In the genomic region with DNA sequence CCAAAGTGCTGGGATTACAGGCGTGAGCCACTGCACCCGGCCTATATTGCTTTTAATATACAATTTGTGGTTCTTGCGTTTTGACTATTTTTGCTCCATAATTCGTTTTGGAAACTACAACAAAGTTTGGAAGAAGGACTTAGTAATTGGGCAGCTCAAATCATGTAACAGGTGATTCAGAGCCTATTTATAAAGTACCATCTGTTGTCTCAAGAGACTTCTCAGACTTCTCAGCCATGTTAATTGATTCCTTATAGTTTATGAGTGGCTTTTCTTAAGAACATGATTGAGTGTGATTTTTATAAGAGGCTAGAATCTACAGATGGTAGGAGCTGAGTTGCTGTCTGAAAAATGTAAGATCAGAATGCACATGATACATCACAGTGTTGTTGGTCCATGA, we compare ENCODE assay signal across 27 cellular contexts.
"Had no signal": no experiment of that assay in that cellular context is flagged by ENCODE, and none has a peak within 500 bp of the region (broad histone marks: within the 10 kb centered on the region; RNA-seq: fewer than 3 reads in every experiment).

No MANE protein-coding gene starts in this region.

- H3K27ac ChIP-seq: adrenal gland, body of pancreas, colonic mucosa, left ventricle myocardium inferior, ovary, right lobe of liver, skin epidermis, thoracic aorta, VCaP had no signal

- H3K36me3 Mint-ChIP-seq: activated naive CD8-positive, alpha-beta T cell treated with anti-CD3 and anti-CD28 coated beads for 36 hours; naive thymus-derived CD4-positive, alpha-beta T cell had no signal

- FAIRE-seq: frontal cortex, islet of Langerhans, urothelium cell line had no signal

- DNase-seq: activated CD4-positive, alpha-beta T cell treated with anti-CD3 and anti-CD28 coated beads for 4 hours; activated CD4-positive, alpha-beta T cell treated with anti-CD3 and anti-CD28 coated beads, Interleukin-2, amount 50 U/mL, for 48 hours; activated CD8-positive, alpha-beta memory T cell treated with anti-CD3 and anti-CD28 coated beads for 24 hours; activated effector memory CD4-positive, alpha-beta T cell treated with Interleukin-2 at 50 U/mL for 16 hours; activated naive CD4-positive, alpha-beta T cell treated with Interleukin-2 at 50 U/mL for 16 hours; activated naive CD8-positive, alpha-beta T cell treated with anti-CD3 and anti-CD28 coated beads for 36 hours; adrenal gland; aorta; body of pancreas; colonic mucosa; effector CD8-positive, alpha-beta T cell; left ventricle myocardium inferior; naive thymus-derived CD4-positive, alpha-beta T cell; ovary; right lobe of liver; stimulated activated CD4-positive, alpha-beta T cell treated with anti-CD3 and anti-CD28 coated beads, Interleukin-12 subunit alpha, Interleukin-12 subunit beta, amount 100 ng/mL, for 4 hours; stimulated activated CD4-positive, alpha-beta T cell treated with anti-CD3 and anti-CD28 coated beads, Interleukin-4, amount 100 ng/mL, for 1 hour; stimulated activated naive CD8-positive, alpha-beta T cell treated with anti-CD3 and anti-CD28 coated beads, Interleukin-15, Interleukin-2, amounts not matched to agents 100 U/mL and 50 U/mL, for 24 hours; trophoblast cell had no signal

- H3K27me3 ChIP-seq: adrenal gland, body of pancreas, colonic mucosa, ovary, right lobe of liver had no signal

- H3K4me3 ChIP-seq: adrenal gland, body of pancreas, colonic mucosa, left ventricle myocardium inferior, ovary, right lobe of liver, skin epidermis, thoracic aorta had no signal

- ATAC-seq: body of pancreas; naive thymus-derived CD4-positive, alpha-beta T cell; right lobe of liver; stimulated activated naive CD8-positive, alpha-beta T cell treated with anti-CD3 and anti-CD28 coated beads, Interleukin-15, Interleukin-2, amounts not matched to agents 100 U/mL and 50 U/mL, for 24 hours had no signal

- H3K27ac Mint-ChIP-seq: activated naive CD8-positive, alpha-beta T cell treated with anti-CD3 and anti-CD28 coated beads for 36 hours; naive thymus-derived CD4-positive, alpha-beta T cell; progenitor cell of endocrine pancreas; T-helper 2 cell treated with Interferon-gamma antibody and Interleukin-4, amounts not matched to agents 5 μg/mL and 100 μg/mL, for 36 hours had no signal

- H3K9me3 ChIP-seq: adrenal gland, body of pancreas, colonic mucosa, left ventricle myocardium inferior, ovary, right lobe of liver, thoracic aorta had no signal

- H3K4me1 ChIP-seq: colonic mucosa, right lobe of liver had no signal

- H3K36me3 ChIP-seq: adrenal gland, colonic mucosa, left ventricle myocardium inferior, ovary, right lobe of liver, thoracic aorta had no signal
